ENCODE assay signal across 10 cellular contexts in genomic region chr20:36540551-36541211, GRCh38. TPM values are rescaled to one million over a fixed set of nuclear protein-coding genes. Genes with fewer than 3 reads are reported as not detected.
DNase-seq lines count a peak whose midpoint lies in the region; FAIRE-seq and TF ChIP-seq lines count a peak whose summit lies in the region.
"Had no signal": no experiment of that assay in that cellular context is flagged by ENCODE, and none has a peak within 500 bp of the region (broad histone marks: within the 10 kb centered on the region; RNA-seq: fewer than 3 reads in every experiment).

No MANE protein-coding gene starts in this region.

- dilution Hi-C loops in endothelial cell of umbilical vein (cut with MboI; ENCODE audit: extremely low pct_ligation_motif_present, low sequenced_read_pairs): no loop called here

- peak overlapping the region in 1 of 2 experiments; percentile 64 for H3K14ac ChIP-seq in mesenchymal stem cell (ENCODE audit: low read length in 2 of 2)

- BruUV-seq in endothelial cell of umbilical vein (replicated peaks; lab: Mats Ljungman, UMichigan): no TSS peak

- H2BK15ac ChIP-seq in mesenchymal stem cell (ENCODE audit: low read depth, poor library complexity, severe bottlenecking): peak overlapping the region; percentile 95

- peak overlapping the region; percentile 60 to 85 for H3K4ac ChIP-seq in mesenchymal stem cell (ENCODE audit: low read depth in 1 of 2, low read length in 2 of 2)

- TF ChIP-seq CTCF in endothelial cell of umbilical vein (IDR thresholded peaks at IDR 0.05; ENCODE audit: extremely low read depth in 1 of 2, insufficient read depth in 1 of 2, low read depth in 1 of 2, low read length in 2 of 2) (no peak), suprapubic skin (IDR thresholded peaks at IDR 0.05) (no peak)

- peak overlapping the region; percentile 92 to 98 for H3K18ac ChIP-seq in mesenchymal stem cell (ENCODE audit: low read depth in 1 of 2, low read length in 2 of 2)

- no peak for TF ChIP-seq POLR2A in endothelial cell of umbilical vein (IDR thresholded peaks at IDR 0.05; ENCODE audit: low read depth, low read length)
- no peak for TF ChIP-seq POLR2A in suprapubic skin (IDR thresholded peaks at IDR 0.05)

- H3K36me3 ChIP-seq in NT2/D1 (ENCODE audit: insufficient read depth, insufficient read length, low read length) (peaks cover 34% of the 10 kb centered on the region), endothelial cell of umbilical vein (ENCODE audit: control insufficient read depth in 2 of 2, extremely low read depth in 1 of 2, insufficient read depth in 2 of 2, low read length in 2 of 2) (no peaks in the 10 kb centered on the region), mesenchymal stem cell (ENCODE audit: control insufficient read depth in 1 of 2, insufficient read depth in 2 of 2, low read depth in 1 of 2, low read length in 2 of 2) (peaks cover 7 to 21% of the 10 kb centered on the region in 2 experiments), suprapubic skin (peaks cover 3% of the 10 kb centered on the region)

- H3K79me1 ChIP-seq in mesenchymal stem cell (replicated peaks; ENCODE audit: low read length, poor library complexity, severe bottlenecking): peaks cover 6% of the 10 kb centered on the region

- CTCF ChIA-PET in endothelial cell of umbilical vein (lab: Charles Lee): no interaction called here

- no peaks in the 10 kb centered on the region for H3K9me1 ChIP-seq in endothelial cell of umbilical vein (replicated peaks; ENCODE audit: control insufficient read depth, extremely low read depth, insufficient read depth, low read length)

- no peaks in the 10 kb centered on the region for H4K20me1 ChIP-seq in endothelial cell of umbilical vein (replicated peaks; ENCODE audit: control insufficient read depth, extremely low read depth, insufficient read depth, low read length)

- TF ChIP-seq EP300 in suprapubic skin (IDR thresholded peaks at IDR 0.05): no peak

- peak overlapping the region; percentile 96 for H4K91ac ChIP-seq in mesenchymal stem cell (ENCODE audit: low read length)

- H3K23ac ChIP-seq in mesenchymal stem cell (ENCODE audit: low read length in 2 of 2): peak overlapping the region in 1 of 2 experiments; percentile 41

- H3K9ac ChIP-seq in NT2/D1 (ENCODE audit: insufficient read length, low read depth) (peak overlapping the region; percentile 85), endothelial cell of umbilical vein (replicated peaks; ENCODE audit: extremely low read depth, insufficient read depth, low read length) (no peak overlapping the region), mesenchymal stem cell (ENCODE audit: low read length) (peak overlapping the region; percentile 98)

- H3K4me1 ChIP-seq in NT2/D1 (ENCODE audit: insufficient read depth, insufficient read length) (peaks cover 28% of the 10 kb centered on the region), endothelial cell of umbilical vein (ENCODE audit: control insufficient read depth, extremely low read depth, insufficient read depth, low read length) (peaks cover 11% of the 10 kb centered on the region), mesenchymal stem cell (ENCODE audit: control insufficient read depth, insufficient read depth, low read depth, low read length) (peaks cover 41% of the 10 kb centered on the region), suprapubic skin (peaks cover 42% of the 10 kb centered on the region)

- H2AK5ac ChIP-seq in mesenchymal stem cell (ENCODE audit: low read length, severe bottlenecking): peak overlapping the region; percentile 63

- peak overlapping the region; percentile 45 to 72 for H2BK12ac ChIP-seq in mesenchymal stem cell (ENCODE audit: low read length in 2 of 2)

- H2BK5ac ChIP-seq in mesenchymal stem cell (ENCODE audit: low read depth, low read length, poor library complexity, severe bottlenecking): peak overlapping the region; percentile 89

- no peak overlapping the region for H3K27ac ChIP-seq in endothelial cell of umbilical vein (ENCODE audit: insufficient read depth, low read depth, low read length)
- H3K27ac ChIP-seq in mesenchymal stem cell (ENCODE audit: low read length, poor library complexity, severe bottlenecking): peak overlapping the region; percentile 44
- peak overlapping the region; percentile 89 for H3K27ac ChIP-seq in suprapubic skin
- H3K27ac ChIP-seq: SK-N-MC had no signal

- intact Hi-C loops in endothelial cell of umbilical vein (cut with micrococcal nuclease): loop anchor here (5.0 kb wide), 1 partner anchor 78 kb away; no protein-coding TSS in a partner anchor

- H3K79me2 ChIP-seq in endothelial cell of umbilical vein (ENCODE audit: control insufficient read depth, insufficient read depth, low read length): no peaks in the 10 kb centered on the region

- FAIRE-seq in endothelial cell of umbilical vein (lab: Jason Lieb, UNC) (no peak), frontal cortex (lab: Jason Lieb, UNC) (no peak)

- 39% methylated on average over 41 of the region's 41 CpGs for WGBS in mesenchymal stem cell
- 57% methylated on average over 28 of the region's 41 CpGs for WGBS in suprapubic skin

- POLR2A ChIA-PET in endothelial cell of umbilical vein (lab: Charles Lee): interaction anchor here (0.6 to 1.5 kb wide), 2 partner anchors 29 to 65 kb away, joined by 3 to 5 read pairs; partner anchors contain the start of gene RAB5IF

- no peaks in the 10 kb centered on the region for H3K9me3 ChIP-seq in NT2/D1 (ENCODE audit: insufficient read depth, low read length)
- no peaks in the 10 kb centered on the region for H3K9me3 ChIP-seq in endothelial cell of umbilical vein (replicated peaks; ENCODE audit: control insufficient read depth, insufficient read depth, low read length)
- H3K9me3 ChIP-seq in mesenchymal stem cell (ENCODE audit: control insufficient read depth, low read length): no peaks in the 10 kb centered on the region
- no peaks in the 10 kb centered on the region for H3K9me3 ChIP-seq in suprapubic skin

- H3K27me3 ChIP-seq in NT2/D1 (ENCODE audit: insufficient read depth, insufficient read length) (peaks cover 5% of the 10 kb centered on the region), endothelial cell of umbilical vein (ENCODE audit: control insufficient read depth in 2 of 2, insufficient read depth in 2 of 2, low read length in 2 of 2) (no peaks in the 10 kb centered on the region), mesenchymal stem cell (ENCODE audit: control insufficient read depth in 1 of 2, insufficient read depth in 1 of 2, low read length in 2 of 2) (no peaks in the 10 kb centered on the region), suprapubic skin (no peaks in the 10 kb centered on the region)

- DNase-seq in NT2/D1 (ENCODE audit: low read depth, low spot score): no peak
- no peak for DNase-seq in endothelial cell of umbilical vein (ENCODE audit: low read depth, low spot score)
- DNase-seq in mesenchymal stem cell: no peak
- no peak for DNase-seq in suprapubic skin (ENCODE audit: low spot score in 2 of 2)
- no peak for DNase-seq in UCSD-AML1 (lab: John Stamatoyannopoulos, UW; ENCODE audit: unreplicated experiment)
- no peak for DNase-seq in DMS114 treated with DMSO at 0.1 percent for 48 hours (lab: John Stamatoyannopoulos, UW; ENCODE audit: unreplicated experiment)
- DNase-seq in frontal cortex (ENCODE audit: low spot score in 2 of 2): no peak
- DNase-seq in NCI-H2196 treated with DMSO at 0.1 percent for 48 hours (lab: John Stamatoyannopoulos, UW; ENCODE audit: unreplicated experiment): no peak
- DNase-seq: activated effector memory CD4-positive, alpha-beta T cell treated with Interleukin-2 at 50 U/mL for 16 hours had no signal

- peak overlapping the region; percentile 97 for H2AFZ ChIP-seq in endothelial cell of umbilical vein (ENCODE audit: low read depth, low read length)
- peak overlapping the region; percentile 62 for H2AFZ ChIP-seq in mesenchymal stem cell (ENCODE audit: low read depth, low read length)

- peak overlapping the region; percentile 92 for H4K8ac ChIP-seq in mesenchymal stem cell (ENCODE audit: low read length)

- H2BK120ac ChIP-seq in mesenchymal stem cell (ENCODE audit: low read depth, low read length): peak overlapping the region; percentile 82

- H3K4me2 ChIP-seq in endothelial cell of umbilical vein (ENCODE audit: insufficient read depth, low read length) (peak overlapping the region; percentile 15), mesenchymal stem cell (ENCODE audit: low read length, poor library complexity, severe bottlenecking) (peak overlapping the region; percentile 64)

- H3K4me3 ChIP-seq in NT2/D1 (ENCODE audit: insufficient read length, low read depth): peak overlapping the region; percentile 47
- peak overlapping the region in 1 of 3 experiments; percentile 55 for H3K4me3 ChIP-seq in endothelial cell of umbilical vein (replicated peaks in 1 of 3; ENCODE audit: insufficient read depth in 1 of 3, low read depth in 1 of 3, low read length in 3 of 3)
- H3K4me3 ChIP-seq in mesenchymal stem cell (ENCODE audit: insufficient read depth in 1 of 2, low read depth in 1 of 2, low read length in 2 of 2): peak overlapping the region; percentile 50 to 53
- H3K4me3 ChIP-seq in suprapubic skin: peak overlapping the region; percentile 63
- H3K4me3 ChIP-seq: SK-N-MC had no signal

RNA-seq across cellular contexts. Expression of gene MYL9, which starts 0.6 kb away (rescaled TPM):
- total RNA-seq in endothelial cell of umbilical vein (90.4 and 116 TPM in 2 replicates), suprapubic skin (10 to 100 TPM; 29.4 to 34.0 (median 30.7) TPM), frontal cortex (0.41 TPM)
- polyA plus RNA-seq in endothelial cell of umbilical vein: 41.7 and 55.7 TPM in 2 replicates
- 53.3 and 66.9 TPM in 2 replicates for polyA plus RNA-seq in endothelial cell of umbilical vein (2011; cell fraction: cytosol; rRNA removed)
- polyA plus RNA-seq in endothelial cell of umbilical vein (2011; cell fraction: nucleus; rRNA removed): 20.4 and 29.6 TPM in 2 replicates
- 63.8 and 111 TPM in 2 replicates for polyA plus RNA-seq in endothelial cell of umbilical vein (2012)
- polyA minus RNA-seq in endothelial cell of umbilical vein: 26.3 and 32.0 TPM in 2 replicates
- 4.6 TPM for polyA minus RNA-seq in endothelial cell of umbilical vein (2011; cell fraction: cytosol; rRNA and poly(A)+ RNA removed)
- 8.4 and 14.5 TPM in 2 replicates for polyA minus RNA-seq in endothelial cell of umbilical vein (2011; cell fraction: nucleus; rRNA and poly(A)+ RNA removed)
- polyA plus RNA-seq in mesenchymal stem cell (2013, experiment 1 of 2): 959 TPM
- 955 TPM for polyA plus RNA-seq in mesenchymal stem cell (2013, experiment 2 of 2)

RNA-seq across cellular contexts. Expression of gene TGIF2, which starts 32.7 kb away (rescaled TPM):
- total RNA-seq in endothelial cell of umbilical vein (21.0 and 27.9 TPM in 2 replicates), suprapubic skin (10 to 100 TPM in 1 of 4 donors, 1 to 10 TPM in 3; 8.1 to 11.3 (median 9.1) TPM), frontal cortex (4.9 TPM)
- 18.9 and 20.7 TPM in 2 replicates for polyA plus RNA-seq in endothelial cell of umbilical vein
- polyA plus RNA-seq in endothelial cell of umbilical vein (2011; cell fraction: cytosol; rRNA removed): 17.2 and 18.0 TPM in 2 replicates
- polyA plus RNA-seq in endothelial cell of umbilical vein (2011; cell fraction: nucleus; rRNA removed): 10.9 and 12.0 TPM in 2 replicates
- 11.4 and 15.4 TPM in 2 replicates for polyA plus RNA-seq in endothelial cell of umbilical vein (2012)
- polyA minus RNA-seq in endothelial cell of umbilical vein: 15.6 and 20.7 TPM in 2 replicates
- polyA minus RNA-seq in endothelial cell of umbilical vein (2011; cell fraction: cytosol; rRNA and poly(A)+ RNA removed): 5.5 TPM
- polyA minus RNA-seq in endothelial cell of umbilical vein (2011; cell fraction: nucleus; rRNA and poly(A)+ RNA removed): 4.9 and 5.2 TPM in 2 replicates
- polyA plus RNA-seq in mesenchymal stem cell (2013, experiment 1 of 2): 16.5 TPM
- 16.7 TPM for polyA plus RNA-seq in mesenchymal stem cell (2013, experiment 2 of 2)

Comparison
In these comparisons a context has a peak if more than half of its experiments do, and no peak if none do; other contexts are left out.
1. RNA of gene MYL9, which starts 0.6 kb away (total RNA-seq): 90.4 to 116 TPM in endothelial cell of umbilical vein and 29.4 to 34.0 TPM in suprapubic skin; 0.41 TPM in frontal cortex (single experiment); every median in the first group is over 10 times any median in the second.